In genomic region chr19:33133438-33134031, GRCh38 we compare ENCODE assay signal across 1 cellular context.
A peak's percentile ranks its signal among the peaks of the same experiment; 100 is the strongest.
TF ChIP-seq lines count a peak whose summit lies in the region.

No MANE protein-coding gene starts in this region.

TF ChIP-seq in SK-N-SH, 30 proteins besides CTCF, POLR2A, EP300 and RAD21 (continued from another document):
- TF ChIP-seq TAF1 (IDR thresholded peaks at IDR 0.05; ENCODE audit: borderline replicate concordance, low read depth, low read length), result no peak
- no peak for TF ChIP-seq YY1 (IDR thresholded peaks at IDR 0.05; ENCODE audit: low read depth)
- peak; percentile 76; the same call in 1 of the 2 replicates for TF ChIP-seq RCOR1 (IDR thresholded peaks at IDR 0.05; ENCODE audit: low read length)
- TF ChIP-seq GATA2 (CRISPR knock-in tag; IDR thresholded peaks at IDR 0.05), result peak; percentile 40; the same call in 1 of the 2 replicates
- no peak for TF ChIP-seq USF2 (IDR thresholded peaks at IDR 0.05; ENCODE audit: borderline replicate concordance, low read depth, low read length)
- peak; percentile 39; the same call in 1 of the 2 replicates for TF ChIP-seq FOXJ3 (CRISPR knock-in tag; IDR thresholded peaks at IDR 0.05)
- no peak for TF ChIP-seq USF1 (IDR thresholded peaks at IDR 0.05; ENCODE audit: borderline replicate concordance, low read depth)
- TF ChIP-seq, protein P1, sequence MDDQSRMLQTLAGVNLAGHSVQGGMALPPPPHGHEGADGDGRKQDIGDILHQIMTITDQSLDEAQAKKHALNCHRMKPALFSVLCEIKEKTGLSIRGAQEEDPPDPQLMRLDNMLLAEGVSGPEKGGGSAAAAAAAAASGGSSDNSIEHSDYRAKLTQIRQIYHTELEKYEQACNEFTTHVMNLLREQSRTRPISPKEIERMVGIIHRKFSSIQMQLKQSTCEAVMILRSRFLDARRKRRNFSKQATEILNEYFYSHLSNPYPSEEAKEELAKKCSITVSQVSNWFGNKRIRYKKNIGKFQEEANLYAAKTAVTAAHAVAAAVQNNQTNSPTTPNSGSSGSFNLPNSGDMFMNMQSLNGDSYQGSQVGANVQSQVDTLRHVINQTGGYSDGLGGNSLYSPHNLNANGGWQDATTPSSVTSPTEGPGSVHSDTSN (IDR thresholded peaks at IDR 0.05), result 0 out of 2 replicates have a peak, but pooled peaks have one; percentile 13
- TF ChIP-seq, protein P2, sequence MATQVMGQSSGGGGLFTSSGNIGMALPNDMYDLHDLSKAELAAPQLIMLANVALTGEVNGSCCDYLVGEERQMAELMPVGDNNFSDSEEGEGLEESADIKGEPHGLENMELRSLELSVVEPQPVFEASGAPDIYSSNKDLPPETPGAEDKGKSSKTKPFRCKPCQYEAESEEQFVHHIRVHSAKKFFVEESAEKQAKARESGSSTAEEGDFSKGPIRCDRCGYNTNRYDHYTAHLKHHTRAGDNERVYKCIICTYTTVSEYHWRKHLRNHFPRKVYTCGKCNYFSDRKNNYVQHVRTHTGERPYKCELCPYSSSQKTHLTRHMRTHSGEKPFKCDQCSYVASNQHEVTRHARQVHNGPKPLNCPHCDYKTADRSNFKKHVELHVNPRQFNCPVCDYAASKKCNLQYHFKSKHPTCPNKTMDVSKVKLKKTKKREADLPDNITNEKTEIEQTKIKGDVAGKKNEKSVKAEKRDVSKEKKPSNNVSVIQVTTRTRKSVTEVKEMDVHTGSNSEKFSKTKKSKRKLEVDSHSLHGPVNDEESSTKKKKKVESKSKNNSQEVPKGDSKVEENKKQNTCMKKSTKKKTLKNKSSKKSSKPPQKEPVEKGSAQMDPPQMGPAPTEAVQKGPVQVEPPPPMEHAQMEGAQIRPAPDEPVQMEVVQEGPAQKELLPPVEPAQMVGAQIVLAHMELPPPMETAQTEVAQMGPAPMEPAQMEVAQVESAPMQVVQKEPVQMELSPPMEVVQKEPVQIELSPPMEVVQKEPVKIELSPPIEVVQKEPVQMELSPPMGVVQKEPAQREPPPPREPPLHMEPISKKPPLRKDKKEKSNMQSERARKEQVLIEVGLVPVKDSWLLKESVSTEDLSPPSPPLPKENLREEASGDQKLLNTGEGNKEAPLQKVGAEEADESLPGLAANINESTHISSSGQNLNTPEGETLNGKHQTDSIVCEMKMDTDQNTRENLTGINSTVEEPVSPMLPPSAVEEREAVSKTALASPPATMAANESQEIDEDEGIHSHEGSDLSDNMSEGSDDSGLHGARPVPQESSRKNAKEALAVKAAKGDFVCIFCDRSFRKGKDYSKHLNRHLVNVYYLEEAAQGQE (IDR thresholded peaks at IDR 0.05; ENCODE audit: low read depth, low read length), result no peak
- peak; percentile 40; the same call in 1 of the 2 replicates for TF ChIP-seq MXI1 (IDR thresholded peaks at IDR 0.05; ENCODE audit: low read depth, low read length)
- TF ChIP-seq CHD2 (IDR thresholded peaks at IDR 0.05; ENCODE audit: low read length, partially characterized antibody), result peak; percentile 95
- no peak; the same call in 1 of the 2 replicates for TF ChIP-seq NFIC (IDR thresholded peaks at IDR 0.05; ENCODE audit: borderline replicate concordance)
